Comparison of ENCODE assay signal across 10 cellular contexts in the genomic region with DNA sequence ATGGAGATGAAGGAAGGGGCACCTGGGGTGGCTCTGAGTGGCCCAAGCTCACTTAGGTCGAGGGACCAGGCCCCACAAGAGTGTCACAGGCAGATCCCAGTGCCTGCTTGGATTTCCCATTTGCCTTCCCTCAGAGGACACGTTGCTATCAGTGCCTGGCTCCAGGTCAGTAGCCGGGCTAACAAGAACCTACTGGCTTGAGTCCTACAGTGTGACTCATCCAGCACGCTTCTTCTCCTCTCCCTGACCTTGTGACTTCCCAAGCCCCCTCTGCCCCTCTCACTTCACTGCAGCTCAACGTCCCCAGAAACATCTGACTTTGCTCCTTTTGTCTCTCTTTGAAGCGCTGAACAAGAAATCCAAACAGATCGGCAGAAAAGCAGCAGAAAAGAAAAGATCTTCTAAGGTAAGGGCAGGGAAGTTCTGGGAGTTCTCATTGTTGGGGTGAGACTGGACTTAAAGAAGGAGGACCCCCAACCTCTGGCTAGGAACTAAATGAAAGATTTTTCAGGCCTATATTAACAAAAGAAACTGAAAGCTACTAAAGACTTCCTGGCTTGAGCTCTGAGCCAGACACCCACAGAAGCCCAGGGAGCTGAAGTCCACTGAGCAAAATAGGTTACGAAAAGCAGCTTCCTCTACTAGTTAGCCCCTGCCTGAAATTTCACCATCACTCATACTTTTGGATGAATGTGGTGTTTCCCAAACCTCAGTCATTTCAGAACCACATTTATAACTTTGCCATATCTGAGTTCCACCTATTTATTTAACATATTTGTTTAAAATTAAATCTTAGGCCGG. TPM values are rescaled to one million over a fixed set of nuclear protein-coding genes. Genes with fewer than 3 reads are reported as not detected.
DNase-seq lines count a peak whose midpoint lies in the region; ATAC-seq and TF ChIP-seq lines count a peak whose summit lies in the region.
"Had no signal": no experiment of that assay in that cellular context is flagged by ENCODE, and none has a peak within 500 bp of the region (broad histone marks: within the 10 kb centered on the region; RNA-seq: fewer than 3 reads in every experiment).

No MANE protein-coding gene starts in this region.

- peak overlapping the region; percentile 33 for H3K27ac Mint-ChIP-seq in central memory CD8-positive, alpha-beta T cell (ENCODE audit: low read depth)
- peak overlapping the region; percentile 3 for H3K27ac Mint-ChIP-seq in memory B cell

- POLR2A ChIA-PET in SK-N-SH (lab: Yijun Ruan, JAX) = no interaction called here

- peaks cover 7% of the 10 kb centered on the region for H3F3A ChIP-seq in SK-N-SH (replicated peaks; ENCODE audit: insufficient read depth)

- peak; percentile 71 for ATAC-seq in SK-N-SH treated with all-trans-retinoic acid at 6 μM for 48 hours
- no peak for ATAC-seq in central memory CD8-positive, alpha-beta T cell (replicated peaks; ENCODE audit: extremely low read depth, poor library complexity, severe bottlenecking)
- ATAC-seq in memory B cell (ENCODE audit: low read depth) = no peak

- H3K27me3 ChIP-seq in SK-N-SH (ENCODE audit: insufficient read depth) (no peaks in the 10 kb centered on the region), thyroid gland (no peaks in the 10 kb centered on the region)

- CTCF ChIA-PET in SK-N-SH (lab: Yijun Ruan, JAX) = interaction anchor here (1.0 to 2.1 kb wide), 2 partner anchors 14 to 50 kb away, joined by 3 to 6 read pairs; no protein-coding TSS in a partner anchor

- H3K27ac ChIP-seq in SK-N-SH (ENCODE audit: low read depth in 2 of 2, low read length in 1 of 2) (no peak overlapping the region), thyroid gland (peak overlapping the region; percentile 15 to 70 (median 54))

- H3K36me3 ChIP-seq in SK-N-SH (replicated peaks in 1 of 2; ENCODE audit: control insufficient read depth in 1 of 2, insufficient read depth in 2 of 2, low read length in 1 of 2) = no peaks in the 10 kb centered on the region
- H3K36me3 ChIP-seq in thyroid gland = no peaks in the 10 kb centered on the region

- no peaks in the 10 kb centered on the region for H3K4me1 ChIP-seq in SK-N-SH (ENCODE audit: control insufficient read depth in 1 of 2, insufficient read depth in 2 of 2, low read depth in 1 of 2, low read length in 1 of 2)
- H3K4me1 ChIP-seq in thyroid gland = peaks cover 0 to 9% of the 10 kb centered on the region in 2 donors

- no peak overlapping the region for H3K4me3 Mint-ChIP-seq in central memory CD8-positive, alpha-beta T cell
- no peak overlapping the region for H3K4me3 Mint-ChIP-seq in memory B cell

- no peaks in the 10 kb centered on the region for H3K79me2 ChIP-seq in SK-N-SH (ENCODE audit: insufficient read depth)

- no peak overlapping the region for H3K9ac ChIP-seq in SK-N-SH

- H3K9me2 ChIP-seq in SK-N-SH = no peaks in the 10 kb centered on the region

- TF ChIP-seq POLR2A in thyroid gland (IDR thresholded peaks at IDR 0.05) = no peak

- no peak overlapping the region for H3K4me3 ChIP-seq in SK-N-SH (ENCODE audit: low read depth in 2 of 2, low read length in 1 of 2)
- H3K4me3 ChIP-seq in thyroid gland (replicated peaks in 1 of 3) = no peak overlapping the region

- no peaks in the 10 kb centered on the region for H4K20me1 ChIP-seq in SK-N-SH (ENCODE audit: insufficient read depth)

- no peaks in the 10 kb centered on the region for H3K27me3 Mint-ChIP-seq in central memory CD8-positive, alpha-beta T cell
- no peaks in the 10 kb centered on the region for H3K27me3 Mint-ChIP-seq in memory B cell

- no peak overlapping the region for H2AFZ ChIP-seq in SK-N-SH (ENCODE audit: low read depth)

- TF ChIP-seq CTCF in SK-N-SH (IDR thresholded peaks at IDR 0.05) (no peak), thyroid gland (IDR thresholded peaks at IDR 0.05) (no peak)

- no peaks in the 10 kb centered on the region for H3K4me1 Mint-ChIP-seq in central memory CD8-positive, alpha-beta T cell
- H3K4me1 Mint-ChIP-seq in memory B cell = peaks cover 2% of the 10 kb centered on the region

- 77% methylated on average over 8 of the region's 9 CpGs for WGBS in SK-N-SH (ENCODE audit: low lambda C conversion rate)
- WGBS in thyroid gland, 2 donors = 55 to 56% methylated on average over 7 to 9 of the region's 9 CpGs

- no peaks in the 10 kb centered on the region for H3K36me3 Mint-ChIP-seq in central memory CD8-positive, alpha-beta T cell (ENCODE audit: insufficient read depth)
- H3K36me3 Mint-ChIP-seq in memory B cell = peaks cover 2% of the 10 kb centered on the region

- H3K9me3 ChIP-seq in SK-N-SH (no peaks in the 10 kb centered on the region), thyroid gland (no peaks in the 10 kb centered on the region)

- intact Hi-C loops in thyroid gland (cut with DNase I) = no loop called here

- TF ChIP-seq RAD21 in SK-N-SH (IDR thresholded peaks at IDR 0.05; ENCODE audit: low read length) = no peak

- H3K9me3 Mint-ChIP-seq in central memory CD8-positive, alpha-beta T cell = no peaks in the 10 kb centered on the region
- no peaks in the 10 kb centered on the region for H3K9me3 Mint-ChIP-seq in memory B cell

- no peak overlapping the region for H3K4me2 ChIP-seq in SK-N-SH

- TF ChIP-seq EP300 in SK-N-SH (IDR thresholded peaks at IDR 0.05; ENCODE audit: borderline replicate concordance in 1 of 2, low read depth in 1 of 2, low read length in 1 of 2) = no peak

- DNase-seq in SK-N-SH = no peak
- no peak for DNase-seq in central memory CD8-positive, alpha-beta T cell (ENCODE audit: low spot score in 2 of 2)
- no peak for DNase-seq in memory B cell (ENCODE audit: low spot score in 2 of 2)
- peak; percentile 50 to 60 for DNase-seq in thyroid gland
- DNase-seq in ecto neural progenitor cell (ENCODE audit: low spot score) = no peak
- no peak for DNase-seq in NCI-H1436 treated with DMSO at 0.1 percent for 48 hours (lab: John Stamatoyannopoulos, UW)
- DNase-seq in DMS79 (lab: John Stamatoyannopoulos, UW) = no peak
- DNase-seq: 8988T, NCI-H526 had no signal

TF ChIP-seq in SK-N-SH treated with all-trans-retinoic acid at 6 μM for 48 hours, 23 proteins besides CTCF, POLR2A, EP300 and RAD21:
- TF ChIP-seq CSDC2 (CRISPR knock-in tag; IDR thresholded peaks at IDR 0.05) (no peak), GLIS3 (CRISPR knock-in tag; IDR thresholded peaks at IDR 0.05) (no peak)
- TF ChIP-seq, protein P1, sequence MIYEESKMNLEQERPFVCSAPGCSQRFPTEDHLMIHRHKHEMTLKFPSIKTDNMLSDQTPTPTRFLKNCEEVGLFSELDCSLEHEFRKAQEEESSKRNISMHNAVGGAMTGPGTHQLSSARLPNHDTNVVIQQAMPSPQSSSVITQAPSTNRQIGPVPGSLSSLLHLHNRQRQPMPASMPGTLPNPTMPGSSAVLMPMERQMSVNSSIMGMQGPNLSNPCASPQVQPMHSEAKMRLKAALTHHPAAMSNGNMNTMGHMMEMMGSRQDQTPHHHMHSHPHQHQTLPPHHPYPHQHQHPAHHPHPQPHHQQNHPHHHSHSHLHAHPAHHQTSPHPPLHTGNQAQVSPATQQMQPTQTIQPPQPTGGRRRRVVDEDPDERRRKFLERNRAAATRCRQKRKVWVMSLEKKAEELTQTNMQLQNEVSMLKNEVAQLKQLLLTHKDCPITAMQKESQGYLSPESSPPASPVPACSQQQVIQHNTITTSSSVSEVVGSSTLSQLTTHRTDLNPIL (CRISPR knock-in tag; IDR thresholded peaks at IDR 0.05; ENCODE audit: low read depth) = no peak
- TF ChIP-seq, protein P2, sequence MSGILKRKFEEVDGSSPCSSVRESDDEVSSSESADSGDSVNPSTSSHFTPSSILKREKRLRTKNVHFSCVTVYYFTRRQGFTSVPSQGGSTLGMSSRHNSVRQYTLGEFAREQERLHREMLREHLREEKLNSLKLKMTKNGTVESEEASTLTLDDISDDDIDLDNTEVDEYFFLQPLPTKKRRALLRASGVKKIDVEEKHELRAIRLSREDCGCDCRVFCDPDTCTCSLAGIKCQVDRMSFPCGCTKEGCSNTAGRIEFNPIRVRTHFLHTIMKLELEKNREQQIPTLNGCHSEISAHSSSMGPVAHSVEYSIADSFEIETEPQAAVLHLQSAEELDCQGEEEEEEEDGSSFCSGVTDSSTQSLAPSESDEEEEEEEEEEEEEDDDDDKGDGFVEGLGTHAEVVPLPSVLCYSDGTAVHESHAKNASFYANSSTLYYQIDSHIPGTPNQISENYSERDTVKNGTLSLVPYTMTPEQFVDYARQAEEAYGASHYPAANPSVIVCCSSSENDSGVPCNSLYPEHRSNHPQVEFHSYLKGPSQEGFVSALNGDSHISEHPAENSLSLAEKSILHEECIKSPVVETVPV (CRISPR knock-in tag; IDR thresholded peaks at IDR 0.05) = no peak

TF ChIP-seq in SK-N-SH, 30 proteins besides CTCF, POLR2A, EP300 and RAD21 (continues in another document):
- TF ChIP-seq YY1 (IDR thresholded peaks at IDR 0.05; ENCODE audit: low read depth) (no peak), SMC3 (IDR thresholded peaks at IDR 0.05; ENCODE audit: low read depth, low read length) (no peak), EZH2phosphoT487 (IDR thresholded peaks at IDR 0.05; ENCODE audit: borderline replicate concordance, low read depth) (no peak), FOSL2 (IDR thresholded peaks at IDR 0.05; ENCODE audit: borderline replicate concordance, low read depth) (no peak), FOXM1 (IDR thresholded peaks at IDR 0.05; ENCODE audit: low read depth) (no peak), RXRA (IDR thresholded peaks at IDR 0.05; ENCODE audit: borderline replicate concordance, low read depth) (no peak), RFX5 (IDR thresholded peaks at IDR 0.05; ENCODE audit: low read length) (no peak), MEF2A (IDR thresholded peaks at IDR 0.05; ENCODE audit: borderline replicate concordance, low read depth) (no peak), GABPA (IDR thresholded peaks at IDR 0.05; ENCODE audit: low read depth) (no peak), ELF1 (IDR thresholded peaks at IDR 0.05) (no peak), TAF1 (IDR thresholded peaks at IDR 0.05; ENCODE audit: borderline replicate concordance, low read depth, low read length) (no peak)
- TF ChIP-seq, protein P3, sequence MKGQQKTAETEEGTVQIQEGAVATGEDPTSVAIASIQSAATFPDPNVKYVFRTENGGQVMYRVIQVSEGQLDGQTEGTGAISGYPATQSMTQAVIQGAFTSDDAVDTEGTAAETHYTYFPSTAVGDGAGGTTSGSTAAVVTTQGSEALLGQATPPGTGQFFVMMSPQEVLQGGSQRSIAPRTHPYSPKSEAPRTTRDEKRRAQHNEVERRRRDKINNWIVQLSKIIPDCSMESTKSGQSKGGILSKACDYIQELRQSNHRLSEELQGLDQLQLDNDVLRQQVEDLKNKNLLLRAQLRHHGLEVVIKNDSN (IDR thresholded peaks at IDR 0.05; ENCODE audit: borderline replicate concordance, low read depth) = no peak

RNA-seq across cellular contexts. Expression of a gene that starts 21.5 kb away (rescaled TPM):
- polyA plus RNA-seq in SK-N-SH (2012; rRNA removed) = 0.15 TPM in 1 of 2 replicates, not detected in the other
- not detected in 2 replicates for polyA plus RNA-seq in SK-N-SH (2012; cell fraction: cytosol; rRNA removed)
- polyA plus RNA-seq in SK-N-SH (2012; cell fraction: nucleus; rRNA removed) = not detected in 2 replicates
- total RNA-seq in thyroid gland = not detected

RNA-seq across cellular contexts. Expression of a gene that starts 40.5 kb away (rescaled TPM):
- polyA plus RNA-seq in SK-N-SH (2012; rRNA removed) = 196 and 215 TPM in 2 replicates
- polyA plus RNA-seq in SK-N-SH (2012; cell fraction: cytosol; rRNA removed) = 105 and 162 TPM in 2 replicates
- 132 and 204 TPM in 2 replicates for polyA plus RNA-seq in SK-N-SH (2012; cell fraction: nucleus; rRNA removed)
- total RNA-seq in thyroid gland = 100 to 1,000 TPM; 109 to 138 (median 124) TPM

Comparison
In these comparisons a context has a peak if more than half of its experiments do, and no peak if none do; other contexts are left out.
1. DNase-seq: peak in thyroid gland (2 of 2); none in SK-N-SH (single experiment), central memory CD8-positive, alpha-beta T cell (0 of 2), memory B cell (0 of 2), ecto neural progenitor cell (single experiment), NCI-H1436 treated with DMSO at 0.1 percent for 48 hours (single experiment) and DMS79 (single experiment).
2. H3K27ac ChIP-seq: peak in thyroid gland (3 of 3); none in SK-N-SH (0 of 2).